Comparison of ENCODE assay signal across 8 cellular contexts in the genomic region with DNA sequence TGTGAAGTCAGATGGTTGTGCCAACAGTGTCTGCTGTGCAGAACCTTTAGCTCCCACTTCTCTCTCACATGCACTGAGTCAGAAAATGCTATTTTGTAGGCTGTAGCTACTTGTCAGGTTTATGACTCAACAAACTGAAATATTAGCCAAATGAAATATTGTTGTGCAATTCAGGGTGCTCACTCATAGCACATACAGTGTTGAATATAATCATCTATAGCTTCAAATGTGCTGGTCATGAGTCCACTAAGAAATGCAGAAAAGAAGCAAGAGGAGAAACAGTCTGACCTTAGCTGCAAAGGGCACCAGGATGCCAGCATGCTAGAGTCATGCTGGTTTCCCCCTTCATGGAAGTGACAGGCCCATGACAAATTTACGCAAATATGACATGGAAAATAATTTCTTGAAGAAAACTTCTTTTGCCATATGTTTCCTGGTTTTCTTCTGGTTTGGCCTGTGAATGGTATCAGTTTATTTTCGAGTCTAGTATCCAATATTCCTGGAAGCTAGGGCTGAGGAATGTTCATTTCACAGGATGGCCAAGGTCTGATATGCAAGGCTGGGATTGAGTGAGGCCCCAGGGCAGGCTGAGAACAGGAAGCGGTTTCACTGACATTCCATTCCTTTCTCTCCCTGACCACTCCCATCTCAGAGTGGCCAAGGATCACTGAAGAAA. TPM values are rescaled to one million over a fixed set of nuclear protein-coding genes. Genes with fewer than 3 reads are reported as not detected.
DNase-seq lines count a peak whose midpoint lies in the region; ATAC-seq and TF ChIP-seq lines count a peak whose summit lies in the region.

No MANE protein-coding gene starts in this region.

- BruUV-seq in Caco-2 (replicated peaks; lab: Mats Ljungman, UMichigan): no TSS peak

- no peaks in the 10 kb centered on the region for H3K27me3 Mint-ChIP-seq in Caco-2 (ENCODE audit: insufficient read depth, unreplicated experiment)

- H3K27ac Mint-ChIP-seq in Caco-2 (ENCODE audit: unreplicated experiment): peak overlapping the region; percentile 84

- no peaks in the 10 kb centered on the region for H3K9me3 ChIP-seq in Caco-2

- H3K4me1 Mint-ChIP-seq in Caco-2 (ENCODE audit: low read depth, unreplicated experiment): peaks cover 24% of the 10 kb centered on the region

- no peak for TF ChIP-seq CTCF in Caco-2 (IDR thresholded peaks at IDR 0.05; ENCODE audit: insufficient read depth in 1 of 2, low read depth in 1 of 2, low read length in 1 of 2, severe bottlenecking in 1 of 2, unreplicated experiment in 1 of 2)

- no peaks in the 10 kb centered on the region for H3K36me3 ChIP-seq in Caco-2 (ENCODE audit: control insufficient read depth, insufficient read depth, low read length)

- ATAC-seq in GM19324 (IDR thresholded peaks at IDR 0.05; ENCODE audit: low FRiP score, unreplicated experiment): no peak
- ATAC-seq in HG03196 (IDR thresholded peaks at IDR 0.05; ENCODE audit: unreplicated experiment): no peak

- POLR2A ChIA-PET in Caco-2 (lab: Charles Lee): no interaction called here

- intact Hi-C loops in Caco-2 (cut with micrococcal nuclease; ENCODE audit: unreplicated experiment): loop anchor here (1.0 kb wide), 1 partner anchor 10 kb away; a partner anchor contains a TSS

- no peak overlapping the region for H3K4me3 ChIP-seq in Caco-2 (ENCODE audit: low read depth, low read length)

- no peak overlapping the region for H3K27ac ChIP-seq in substantia nigra (ENCODE audit: low read depth, low read length, poor library complexity, severe bottlenecking)

- H3K4me1 ChIP-seq in Caco-2: peaks cover 30% of the 10 kb centered on the region

- CTCF ChIA-PET in Caco-2 (lab: Charles Lee): interaction anchor here (1.3 to 1.6 kb wide), 2 partner anchors 10 to 71 kb away, joined by 4 to 5 read pairs; a partner anchor contains a TSS

- peak; percentile 63 to 85 for DNase-seq in Caco-2
- peak; percentile 88 for DNase-seq in RKO (ENCODE audit: low spot score)
- DNase-seq in fibroblast of gingiva (ENCODE audit: low read depth): peak; percentile 94
- peak; percentile 93 for DNase-seq in non-pigmented ciliary epithelial cell (ENCODE audit: low read depth)
- no peak for DNase-seq in stimulated activated CD8-positive, alpha-beta memory T cell treated with anti-CD3 and anti-CD28 coated beads, Interleukin-4, amount 100 ng/mL, for 48 hours
- DNase-seq in substantia nigra (lab: John Stamatoyannopoulos, UW): no peak

- no peaks in the 10 kb centered on the region for H3K27me3 ChIP-seq in Caco-2 (replicated peaks; ENCODE audit: control insufficient read depth, insufficient read depth, low read length)

- H3K9me3 Mint-ChIP-seq in Caco-2 (ENCODE audit: unreplicated experiment): no peaks in the 10 kb centered on the region

- H3K4me3 Mint-ChIP-seq in Caco-2 (ENCODE audit: unreplicated experiment): peak overlapping the region; percentile 22

- peaks cover 6% of the 10 kb centered on the region for H3K36me3 Mint-ChIP-seq in Caco-2 (ENCODE audit: insufficient read depth, unreplicated experiment)

RNA-seq across cellular contexts. Expression of a gene that starts 10.3 kb away (rescaled TPM):
- 4.9 and 5.3 TPM in 2 replicates for total RNA-seq in Caco-2 (2022)

RNA-seq across cellular contexts. Expression of a gene that starts 48.7 kb away (rescaled TPM):
- 11.0 and 11.6 TPM in 2 replicates for total RNA-seq in Caco-2 (2022)

Comparison
In these comparisons a context has a peak if more than half of its experiments do, and no peak if none do; other contexts are left out.
1. DNase-seq: peak in Caco-2 (2 of 2), RKO (single experiment), fibroblast of gingiva (single experiment) and non-pigmented ciliary epithelial cell (single experiment); none in stimulated activated CD8-positive, alpha-beta memory T cell treated with anti-CD3 and anti-CD28 coated beads, Interleukin-4, amount 100 ng/mL, for 48 hours (single experiment) and substantia nigra (0 of 49).